In genomic region chr1:64497484-64497883, GRCh38 we compare ENCODE assay signal across 22 cellular contexts. TPM values are rescaled to one million over a fixed set of nuclear protein-coding genes. Genes with fewer than 3 reads are reported as not detected.
A peak's percentile ranks its signal among the peaks of the same experiment; 100 is the strongest.
DNase-seq lines count a peak whose midpoint lies in the region; ATAC-seq and TF ChIP-seq lines count a peak whose summit lies in the region.
"Had no signal": no experiment of that assay in that cellular context is flagged by ENCODE, and none has a peak within 500 bp of the region (broad histone marks: within the 10 kb centered on the region; RNA-seq: fewer than 3 reads in every experiment).

No MANE protein-coding gene starts in this region.

- TF ChIP-seq CTCF in neural crest cell (conservative IDR thresholded peaks at IDR 0.05) (no peak), GM13977 (IDR thresholded peaks at IDR 0.05; ENCODE audit: extremely low read depth, insufficient read depth, missing control alignments) (no peak), stomach (IDR thresholded peaks at IDR 0.05) (no peak), progenitor cell of endocrine pancreas (IDR thresholded peaks at IDR 0.05; ENCODE audit: unreplicated experiment) (no peak)

- intact Hi-C loops in stomach (cut with DNase I; ENCODE audit: low total_unique reads) = no loop called here

- H3K4me3 Mint-ChIP-seq in neural crest cell (no peak overlapping the region), progenitor cell of endocrine pancreas (ENCODE audit: low read depth) (no peak overlapping the region)
- H3K4me3 Mint-ChIP-seq: activated CD4-positive, alpha-beta T cell treated with anti-CD3 and anti-CD28 coated beads, Interleukin-2, amount 10 ng/mL, durations not matched to agents 7 days and 5 days had no signal

- no peak for TF ChIP-seq EP300 in stomach (IDR thresholded peaks at IDR 0.05)

- H3K9me3 ChIP-seq in adipocyte (ENCODE audit: control insufficient read depth, low read length) (no peaks in the 10 kb centered on the region), stomach (no peaks in the 10 kb centered on the region)
- H3K9me3 ChIP-seq: left ventricle myocardium inferior, testis had no signal

- in situ Hi-C loops in GM13977 (cut with MboI; ENCODE audit: low pct_unique_long_range_greater_than_20kb, low sequenced_read_pairs, unreplicated experiment) = no loop called here

- 49 to 62% (median 54%) methylated on average over 2 of the region's 2 CpGs for WGBS in stomach, 5 donors

- H3K9me3 Mint-ChIP-seq in neural crest cell (no peaks in the 10 kb centered on the region), progenitor cell of endocrine pancreas (ENCODE audit: low read depth) (no peaks in the 10 kb centered on the region)
- H3K9me3 Mint-ChIP-seq: activated CD4-positive, alpha-beta T cell treated with anti-CD3 and anti-CD28 coated beads, Interleukin-2, amount 10 ng/mL, durations not matched to agents 7 days and 5 days had no signal

- H3K36me3 ChIP-seq in adipocyte (ENCODE audit: control insufficient read depth, insufficient read depth, low read length, severe bottlenecking) (no peaks in the 10 kb centered on the region), stomach (no peaks in the 10 kb centered on the region)
- H3K36me3 ChIP-seq: left ventricle myocardium inferior had no signal

- H3K36me3 Mint-ChIP-seq in neural crest cell (ENCODE audit: low read depth) = no peaks in the 10 kb centered on the region
- H3K36me3 Mint-ChIP-seq in progenitor cell of endocrine pancreas (ENCODE audit: insufficient read depth) = no peaks in the 10 kb centered on the region

- no peak for ATAC-seq in HG02870 (IDR thresholded peaks at IDR 0.05; ENCODE audit: unreplicated experiment)

- H3K27ac ChIP-seq in stomach = peak overlapping the region in 2 of 5 donors; percentile 20 to 65
- H3K27ac ChIP-seq: left ventricle myocardium inferior, testis had no signal

- H3K4me3 ChIP-seq in adipocyte (ENCODE audit: low read length) (no peak overlapping the region), stomach (no peak overlapping the region)
- H3K4me3 ChIP-seq: left ventricle myocardium inferior, testis had no signal

- H3K27ac Mint-ChIP-seq in neural crest cell (ENCODE audit: unreplicated experiment) = peak overlapping the region; percentile 83
- no peak overlapping the region for H3K27ac Mint-ChIP-seq in progenitor cell of endocrine pancreas
- H3K27ac Mint-ChIP-seq: activated CD4-positive, alpha-beta T cell treated with anti-CD3 and anti-CD28 coated beads, Interleukin-2, amount 10 ng/mL, durations not matched to agents 7 days and 5 days had no signal

- TF ChIP-seq POLR2A in stomach (IDR thresholded peaks at IDR 0.05) = no peak

- DNase-seq in ELR (ENCODE audit: low read depth) (peak; percentile 6), adipocyte (ENCODE audit: low read depth) (no peak), fibroblast of peridontal ligament (ENCODE audit: extremely low read depth) (peak; percentile 46), neural crest cell (ENCODE audit: low read depth, low spot score) (no peak), GM13977 (ENCODE audit: low spot score) (no peak), stomach (no peak), progenitor cell of endocrine pancreas (ENCODE audit: low spot score, unreplicated experiment) (no peak)
- DNase-seq: ACHN; activated CD4-positive, alpha-beta T cell treated with anti-CD3 and anti-CD28 coated beads, Interleukin-2, amount 10 ng/mL, durations not matched to agents 7 days and 5 days; activated CD8-positive, alpha-beta memory T cell treated with anti-CD3 and anti-CD28 coated beads, Interleukin-2, amount 50 U/mL, for 48 hours; activated gamma-delta T cell treated with Interleukin-2 at 50 U/mL for 16 hours; amygdala; effector memory CD4-positive, alpha-beta T cell; Kasumi-1; left ventricle myocardium inferior; NCI-H1092 treated with DMSO at 0.1 percent for 48 hours; nucleus accumbens; SIG-M5; testis had no signal

- peak overlapping the region; percentile 15 for H3K9ac ChIP-seq in adipocyte (ENCODE audit: low read length)

- peaks cover 37% of the 10 kb centered on the region for H3K4me1 ChIP-seq in adipocyte (ENCODE audit: control insufficient read depth, insufficient read depth, low read length)
- peaks cover 7 to 67% (median 34%) of the 10 kb centered on the region in 4 donors for H3K4me1 ChIP-seq in stomach
- H3K4me1 ChIP-seq: testis had no signal

- H3K4me1 Mint-ChIP-seq in neural crest cell = peaks cover 59% of the 10 kb centered on the region
- H3K4me1 Mint-ChIP-seq in progenitor cell of endocrine pancreas (ENCODE audit: low read depth) = peaks cover 21% of the 10 kb centered on the region

- H3K27me3 ChIP-seq in adipocyte (replicated peaks; ENCODE audit: control insufficient read depth, insufficient read depth, low read length) (no peaks in the 10 kb centered on the region), stomach (no peaks in the 10 kb centered on the region)
- H3K27me3 ChIP-seq: testis had no signal

- H3K27me3 Mint-ChIP-seq in neural crest cell (ENCODE audit: low read depth) = no peaks in the 10 kb centered on the region
- H3K27me3 Mint-ChIP-seq in progenitor cell of endocrine pancreas = no peaks in the 10 kb centered on the region

RNA-seq across cellular contexts. Expression of gene CACHD1, which starts 27.6 kb away (rescaled TPM):
- total RNA-seq in neural crest cell = 40.8 and 41.0 TPM in 2 replicates
- total RNA-seq in stomach = 10 to 100 TPM in 2 of 5 donors, 1 to 10 TPM in 3; 1.4 to 22.8 (median 6.7) TPM
- 1 to 10 TPM; 2.8 to 4.4 (median 3.7) TPM for polyA plus RNA-seq in stomach
- total RNA-seq in progenitor cell of endocrine pancreas = 33.5 and 36.0 TPM in 2 replicates
- total RNA-seq: OCI-LY7; T-helper 1 cell treated with Interleukin-12 subunit alpha and Interleukin-12 subunit beta and Interleukin-4 antibody, amounts not matched to agents 30 ng/mL and 1 ng/mL, for 36 hours had no signal

Comparison
In these comparisons a context has a peak if more than half of its experiments do, and no peak if none do; other contexts are left out.
1. DNase-seq: peak in ELR (single experiment) and fibroblast of peridontal ligament (single experiment); none in adipocyte (single experiment), neural crest cell (single experiment), GM13977 (single experiment), stomach (single experiment) and progenitor cell of endocrine pancreas (single experiment).